In the genomic region with DNA sequence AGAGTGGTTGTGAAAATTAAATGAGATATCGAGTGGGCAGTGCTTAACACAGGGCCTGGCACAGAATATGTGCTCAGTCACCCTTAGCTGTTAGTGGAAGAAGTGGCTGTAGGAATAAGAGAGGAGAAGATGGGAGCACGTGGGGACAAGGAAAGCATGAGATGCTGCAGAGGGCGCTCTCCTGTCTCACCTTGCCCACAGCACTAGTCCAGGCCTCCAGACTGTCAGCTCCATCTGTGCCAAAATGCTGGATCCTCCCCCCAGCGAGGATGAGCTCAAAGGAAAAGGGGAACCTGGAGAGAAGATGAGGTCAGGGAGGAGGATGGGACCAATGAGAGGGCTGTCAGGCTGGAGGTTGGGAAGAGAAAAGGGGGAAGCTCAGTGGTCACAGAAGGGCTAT, we compare ENCODE assay signal across 18 cellular contexts. TPM values are rescaled to one million over a fixed set of nuclear protein-coding genes. Genes with fewer than 3 reads are reported as not detected.
DNase-seq lines count a peak whose midpoint lies in the region; ATAC-seq, FAIRE-seq and TF ChIP-seq lines count a peak whose summit lies in the region.
"Had no signal": no experiment of that assay in that cellular context is flagged by ENCODE, and none has a peak within 500 bp of the region (broad histone marks: within the 10 kb centered on the region; RNA-seq: fewer than 3 reads in every experiment).

No MANE protein-coding gene starts in this region.

- 8% methylated on average over 4 of the region's 4 CpGs for WGBS in K562 (ENCODE audit: insufficient coverage, low coverage, missing lambda C conversion rate)

- H3K36me3 ChIP-seq in Loucy (ENCODE audit: insufficient read depth, low read length) (no peaks in the 10 kb centered on the region), K562 (ENCODE audit: control insufficient read depth, insufficient read depth, low read length) (peaks cover under 1% of the 10 kb centered on the region; the same call in 1 of the 3 replicates)
- H3K36me3 ChIP-seq: BLaER1, cardiac muscle cell had no signal

- H3K79me2 ChIP-seq in Loucy (ENCODE audit: insufficient read depth, low read length) (no peaks in the 10 kb centered on the region), K562 (ENCODE audit: control insufficient read depth, insufficient read depth, low read length) (no peaks in the 10 kb centered on the region)

- H3K9ac ChIP-seq in Loucy (ENCODE audit: low read depth, low read length, poor library complexity, severe bottlenecking) (no peak overlapping the region), K562 (ENCODE audit: insufficient read depth in 1 of 2, low read depth in 2 of 2, low read length in 2 of 2) (no peak overlapping the region)
- H3K9ac ChIP-seq: SK-N-SH had no signal

- FAIRE-seq in K562 (lab: Jason Lieb, UNC) = no peak

- H2AFZ ChIP-seq in Loucy (ENCODE audit: low read length) = no peak overlapping the region
- peak overlapping the region; percentile 61 for H2AFZ ChIP-seq in K562 (ENCODE audit: low read depth, low read length)

- H4K20me1 ChIP-seq in Loucy (ENCODE audit: insufficient read depth, low read length, poor library complexity, severe bottlenecking) (no peaks in the 10 kb centered on the region), K562 (replicated peaks; ENCODE audit: control insufficient read depth, insufficient read depth, low read length) (no peaks in the 10 kb centered on the region)
- H4K20me1 ChIP-seq: BLaER1 had no signal

- H3K4me3 ChIP-seq in Loucy (ENCODE audit: low read length, poor library complexity, severe bottlenecking) (no peak overlapping the region), K562 (no peak overlapping the region)
- H3K4me3 ChIP-seq: BLaER1, cardiac muscle cell, esophagus squamous epithelium had no signal

- H3K4me1 ChIP-seq in Loucy (ENCODE audit: insufficient read depth, low read length, poor library complexity, severe bottlenecking) = no peaks in the 10 kb centered on the region
- H3K4me1 ChIP-seq in K562 (replicated peaks in 1 of 2; ENCODE audit: control insufficient read depth in 2 of 2, insufficient read depth in 2 of 2, low read length in 2 of 2) = peaks cover 6 to 15% of the 10 kb centered on the region in 2 experiments; a peak in 4 of 5 replicates

- BruUV-seq in K562 (replicated peaks; lab: Mats Ljungman, UMichigan) = no TSS peak

- peak in 1 of 2 experiments; percentile 51; a peak in 2 of 4 replicates for TF ChIP-seq RAD21 in K562 (CRISPR knock-in tag; conservative IDR thresholded peaks at IDR 0.05 in 1 of 2, IDR thresholded peaks at IDR 0.05 in 1 of 2)

- ATAC-seq in K562 (peak; percentile 79), GM18517 (IDR thresholded peaks at IDR 0.05; ENCODE audit: unreplicated experiment) (no peak)

- intact Hi-C loops in K562 (cut with micrococcal nuclease) = loop anchor here (10.0 kb wide), 2 partner anchors 295 to 475 kb away; a partner anchor contains a TSS

- H3K9me2 ChIP-seq in Loucy (replicated peaks; ENCODE audit: low read depth, low read length) = no peaks in the 10 kb centered on the region
- H3K9me2 ChIP-seq: SK-N-SH had no signal

- POLR2A ChIA-PET in K562 (lab: Yijun Ruan, JAX) = interaction anchor here (0.6 to 3.3 kb wide), 7 partner anchors 10 to 1269 kb away, joined by 3 to 11 read pairs (median 3); a partner anchor contains a TSS

- no peaks in the 10 kb centered on the region for H3K9me3 ChIP-seq in Loucy (ENCODE audit: insufficient read depth, low read depth, low read length)
- H3K9me3 ChIP-seq in K562 (replicated peaks; ENCODE audit: control insufficient read depth, insufficient read depth, low read depth, low read length) = no peaks in the 10 kb centered on the region
- H3K9me3 ChIP-seq: BLaER1, esophagus squamous epithelium, SK-N-SH had no signal

- H3K27ac ChIP-seq in K562 (ENCODE audit: extremely low read depth, low read depth, low read length) = no peak overlapping the region
- H3K27ac ChIP-seq: BLaER1, cardiac muscle cell, esophagus squamous epithelium had no signal

- peak; percentile 32 for TF ChIP-seq CTCF in GM12873 (IDR thresholded peaks at IDR 0.05; ENCODE audit: insufficient read depth, low read depth, low read length, missing control alignments)
- peak; percentile 40 for TF ChIP-seq CTCF in Loucy (conservative IDR thresholded peaks at IDR 0.05; ENCODE audit: low read length)
- peak; percentile 44 to 60 (median 52); a peak in 4 of 6 replicates for TF ChIP-seq CTCF in K562 (IDR thresholded peaks at IDR 0.05 in 2 of 3, conservative IDR thresholded peaks at IDR 0.05 in 1 of 3; ENCODE audit: insufficient read depth in 2 of 3, low read depth in 1 of 3, low read length in 3 of 3)

- no peak overlapping the region for H3K4me2 ChIP-seq in Loucy (ENCODE audit: low read depth, low read length, poor library complexity, severe bottlenecking)
- no peak overlapping the region for H3K4me2 ChIP-seq in K562 (ENCODE audit: insufficient read depth, low read length)
- H3K4me2 ChIP-seq: BLaER1, SK-N-SH had no signal

- TF ChIP-seq POLR2A in K562 (conservative IDR thresholded peaks at IDR 0.05) = 0 out of 2 replicates have a peak, but pooled peaks have one; percentile 31

- H3K27me3 ChIP-seq in Loucy (ENCODE audit: insufficient read depth, low read length, poor library complexity, severe bottlenecking) = no peaks in the 10 kb centered on the region
- no peaks in the 10 kb centered on the region for H3K27me3 ChIP-seq in K562 (ENCODE audit: control insufficient read depth in 2 of 2, insufficient read depth in 2 of 2, low read length in 2 of 2)
- H3K27me3 ChIP-seq: BLaER1, cardiac muscle cell, esophagus squamous epithelium had no signal

- no peak for TF ChIP-seq EP300 in K562 (IDR thresholded peaks at IDR 0.05; ENCODE audit: low read length)

- in situ Hi-C loops in K562 (cut with MboI) = no loop called here

- CTCF ChIA-PET in K562 (lab: Yijun Ruan, JAX; ENCODE audit: low intra/inter-chr PET ratio) = interaction anchor here (0.7 kb wide), 1 partner anchor 157 kb away, joined by 5 read pairs; no protein-coding TSS in a partner anchor

- H3K9me1 ChIP-seq in K562 (ENCODE audit: control insufficient read depth, insufficient read depth, low read length) = no peaks in the 10 kb centered on the region

- DNase-seq in K562 (ENCODE audit: extremely low read depth in 1 of 4, low spot score in 3 of 4) = peak in 3 of 4 experiments; percentile 39 to 65 (median 42)
- DNase-seq in pons (ENCODE audit: low spot score) = peak; percentile 26
- no peak for DNase-seq in NCI-H82 (lab: John Stamatoyannopoulos, UW)
- no peak for DNase-seq in SHP77 (lab: John Stamatoyannopoulos, UW)
- DNase-seq: activated CD4-positive, alpha-beta T cell treated with anti-CD3 and anti-CD28 coated beads, Interleukin-2, amount 10 ng/mL, durations not matched to agents 24 days and 14 days; activated T-cell treated with anti-CD3 and anti-CD28 coated beads, Interleukin-2, amount 50 U/mL, for 1 hour; esophagus squamous epithelium; Karpas-422; midbrain; NCI-H146; NCI-H345; SK-N-SH; stimulated activated CD4-positive, alpha-beta T cell treated with anti-CD3 and anti-CD28 coated beads, Interleukin-4, amount 100 ng/mL, for 1 hour had no signal

- no peaks in the 10 kb centered on the region for H3F3A ChIP-seq in Loucy (ENCODE audit: low read depth)

RNA-seq across cellular contexts. Expression of a gene that starts 12.5 kb away (rescaled TPM):
- total RNA-seq in K562 (2011; cell fraction: chromatin; rRNA removed; ENCODE audit: low replicate concordance) = 9.6 and 29.6 TPM in 2 replicates
- 10.7 and 13.7 TPM in 2 replicates for total RNA-seq in K562 (2011; cell fraction: nucleolus; rRNA removed)
- total RNA-seq in K562 (2011; cell fraction: nucleoplasm; rRNA removed) = 8.9 and 9.9 TPM in 2 replicates
- 6.4 and 8.6 TPM in 2 replicates for total RNA-seq in K562 (2014; rRNA removed)
- 5.1 and 5.2 TPM in 2 replicates for total RNA-seq in K562 (2014; rRNA removed; fragmentation: Illumina TruSeq; extraction: Trizol)
- 7.1 and 7.5 TPM in 2 replicates for total RNA-seq in K562 (2015; rRNA removed; fragmentation: Illumina TruSeq; extraction: Trizol)
- 23.3 and 25.7 TPM in 2 replicates for total RNA-seq in K562 (2021)
- polyA plus RNA-seq in K562 (2011; rRNA removed) = 6.1 and 7.0 TPM in 2 replicates
- 5.5 and 7.0 TPM in 2 replicates for polyA plus RNA-seq in K562 (2011; cell fraction: cytosol; rRNA removed)
- 37.6 and 59.0 TPM in 2 replicates for polyA plus RNA-seq in K562 (2011; cell fraction: nucleus; rRNA removed)
- polyA plus RNA-seq in K562 (2012) = 13.9 and 21.4 TPM in 2 replicates
- polyA plus RNA-seq in K562 (2014; fragmentation: Illumina TruSeq; extraction: Trizol) = 16.6 and 16.8 TPM in 2 replicates
- polyA plus RNA-seq in K562 (2014; fragmentation: Nextera tagmentation; extraction: Ambion mirVana) = 1 to 10 TPM in 1 of 2 experiments, under 1 TPM in 1; 0.83 to 1.4 TPM
- 14.8 and 16.7 TPM in 2 replicates for polyA plus RNA-seq in K562 (2014; rRNA removed)
- 4.6 and 5.1 TPM in 2 replicates for polyA minus RNA-seq in K562 (2011; rRNA and poly(A)+ RNA removed)
- 7.0 and 8.1 TPM in 2 replicates for polyA minus RNA-seq in K562 (2011; cell fraction: cytosol; rRNA and poly(A)+ RNA removed)
- polyA minus RNA-seq in K562 (2011; cell fraction: nucleus; rRNA and poly(A)+ RNA removed) = 9.8 and 11.7 TPM in 2 replicates

RNA-seq across cellular contexts. Expression of a gene that starts 18.3 kb away (rescaled TPM):
- total RNA-seq in K562 (2011; cell fraction: chromatin; rRNA removed; ENCODE audit: low replicate concordance) = 160 and 307 TPM in 2 replicates
- 128 and 139 TPM in 2 replicates for total RNA-seq in K562 (2011; cell fraction: nucleolus; rRNA removed)
- 143 and 150 TPM in 2 replicates for total RNA-seq in K562 (2011; cell fraction: nucleoplasm; rRNA removed)
- total RNA-seq in K562 (2014; rRNA removed) (19.2 and 20.6 TPM in 2 replicates), K562 (2014; rRNA removed; fragmentation: Illumina TruSeq; extraction: Trizol) (7.0 and 7.9 TPM in 2 replicates), K562 (2015; rRNA removed; fragmentation: Illumina TruSeq; extraction: Trizol) (12.9 and 13.7 TPM in 2 replicates), K562 (2021) (19.2 and 26.5 TPM in 2 replicates)
- polyA plus RNA-seq in K562 (2011; rRNA removed) (24.8 and 36.2 TPM in 2 replicates), K562 (2014; fragmentation: Illumina TruSeq; extraction: Trizol) (13.6 and 20.6 TPM in 2 replicates), K562 (2014; fragmentation: Nextera tagmentation; extraction: Ambion mirVana) (under 1 TPM; 0.35 to 0.84 TPM), K562 (2014; rRNA removed) (28.6 and 37.5 TPM in 2 replicates)
- 11.3 and 18.8 TPM in 2 replicates for polyA plus RNA-seq in K562 (2011; cell fraction: cytosol; rRNA removed)
- polyA plus RNA-seq in K562 (2011; cell fraction: nucleus; rRNA removed) = 300 and 346 TPM in 2 replicates
- polyA plus RNA-seq in K562 (2012) = 16.4 and 35.9 TPM in 2 replicates
- polyA minus RNA-seq in K562 (2011; rRNA and poly(A)+ RNA removed) = 7.8 and 12.4 TPM in 2 replicates
- 12.8 and 13.1 TPM in 2 replicates for polyA minus RNA-seq in K562 (2011; cell fraction: cytosol; rRNA and poly(A)+ RNA removed)
- polyA minus RNA-seq in K562 (2011; cell fraction: nucleus; rRNA and poly(A)+ RNA removed) = 43.8 and 62.2 TPM in 2 replicates

RNA-seq across cellular contexts. Expression of a gene that starts 32.7 kb away (rescaled TPM):
- total RNA-seq in K562 (2011; cell fraction: chromatin; rRNA removed; ENCODE audit: low replicate concordance) = 14.3 and 44.8 TPM in 2 replicates
- total RNA-seq in K562 (2011; cell fraction: nucleolus; rRNA removed) = 46.6 and 54.9 TPM in 2 replicates
- total RNA-seq in K562 (2011; cell fraction: nucleoplasm; rRNA removed) = 22.9 and 26.5 TPM in 2 replicates
- total RNA-seq in K562 (2014; rRNA removed) (30.7 and 35.5 TPM in 2 replicates), K562 (2014; rRNA removed; fragmentation: Illumina TruSeq; extraction: Trizol) (5.0 and 7.0 TPM in 2 replicates), K562 (2015; rRNA removed; fragmentation: Illumina TruSeq; extraction: Trizol) (14.1 and 14.3 TPM in 2 replicates), K562 (2021) (22.9 and 23.3 TPM in 2 replicates)
- polyA plus RNA-seq in K562 (2011; rRNA removed) (17.4 and 17.9 TPM in 2 replicates), K562 (2014; fragmentation: Illumina TruSeq; extraction: Trizol) (13.3 and 19.8 TPM in 2 replicates), K562 (2014; fragmentation: Nextera tagmentation; extraction: Ambion mirVana) (under 1 TPM; 0.06 to 0.76 TPM), K562 (2014; rRNA removed) (33.8 and 36.0 TPM in 2 replicates)
- polyA plus RNA-seq in K562 (2011; cell fraction: cytosol; rRNA removed) = 15.7 and 32.1 TPM in 2 replicates
- polyA plus RNA-seq in K562 (2011; cell fraction: nucleus; rRNA removed) = 65.3 and 140 TPM in 2 replicates
- polyA plus RNA-seq in K562 (2012) = 4.8 and 10.5 TPM in 2 replicates
- 6.0 and 11.9 TPM in 2 replicates for polyA minus RNA-seq in K562 (2011; rRNA and poly(A)+ RNA removed)
- polyA minus RNA-seq in K562 (2011; cell fraction: cytosol; rRNA and poly(A)+ RNA removed) = 7.4 and 8.4 TPM in 2 replicates
- polyA minus RNA-seq in K562 (2011; cell fraction: nucleus; rRNA and poly(A)+ RNA removed) = 18.0 and 23.8 TPM in 2 replicates

RNA-seq across cellular contexts. Expression of a gene that starts 32.9 kb away (rescaled TPM):
- total RNA-seq in K562 (2011; cell fraction: chromatin; rRNA removed; ENCODE audit: low replicate concordance) = 380 and 433 TPM in 2 replicates
- total RNA-seq in K562 (2011; cell fraction: nucleolus; rRNA removed) = 249 and 274 TPM in 2 replicates
- total RNA-seq in K562 (2011; cell fraction: nucleoplasm; rRNA removed) = 332 and 388 TPM in 2 replicates
- total RNA-seq in K562 (2014; rRNA removed) (111 and 160 TPM in 2 replicates), K562 (2014; rRNA removed; fragmentation: Illumina TruSeq; extraction: Trizol) (118 and 129 TPM in 2 replicates), K562 (2015; rRNA removed; fragmentation: Illumina TruSeq; extraction: Trizol) (116 and 130 TPM in 2 replicates), K562 (2021) (114 and 119 TPM in 2 replicates)
- polyA plus RNA-seq in K562 (2011; rRNA removed) (190 and 191 TPM in 2 replicates), K562 (2014; fragmentation: Illumina TruSeq; extraction: Trizol) (144 and 153 TPM in 2 replicates), K562 (2014; fragmentation: Nextera tagmentation; extraction: Ambion mirVana) (100 to 1,000 TPM in 1 of 2 experiments, 10 to 100 TPM in 1; 89.7 to 107 TPM), K562 (2014; rRNA removed) (120 and 137 TPM in 2 replicates)
- 207 and 230 TPM in 2 replicates for polyA plus RNA-seq in K562 (2011; cell fraction: cytosol; rRNA removed)
- 365 and 426 TPM in 2 replicates for polyA plus RNA-seq in K562 (2011; cell fraction: nucleus; rRNA removed)
- polyA plus RNA-seq in K562 (2012) = 77.6 and 93.4 TPM in 2 replicates
- polyA minus RNA-seq in K562 (2011; rRNA and poly(A)+ RNA removed) = 136 and 147 TPM in 2 replicates
- polyA minus RNA-seq in K562 (2011; cell fraction: cytosol; rRNA and poly(A)+ RNA removed) = 73.0 and 87.2 TPM in 2 replicates
- 80.6 and 114 TPM in 2 replicates for polyA minus RNA-seq in K562 (2011; cell fraction: nucleus; rRNA and poly(A)+ RNA removed)

RNA-seq across cellular contexts. Expression of a gene that starts 50.7 kb away (rescaled TPM):
- total RNA-seq in K562 (2011; cell fraction: chromatin; rRNA removed; ENCODE audit: low replicate concordance) = 295 and 514 TPM in 2 replicates
- 151 and 162 TPM in 2 replicates for total RNA-seq in K562 (2011; cell fraction: nucleolus; rRNA removed)
- total RNA-seq in K562 (2011; cell fraction: nucleoplasm; rRNA removed) = 271 and 317 TPM in 2 replicates
- total RNA-seq in K562 (2014; rRNA removed) (90.1 and 91.4 TPM in 2 replicates), K562 (2014; rRNA removed; fragmentation: Illumina TruSeq; extraction: Trizol) (73.7 and 84.9 TPM in 2 replicates), K562 (2015; rRNA removed; fragmentation: Illumina TruSeq; extraction: Trizol) (60.8 and 68.0 TPM in 2 replicates), K562 (2021) (268 and 328 TPM in 2 replicates)
- polyA plus RNA-seq in K562 (2011; rRNA removed) (146 and 159 TPM in 2 replicates), K562 (2014; fragmentation: Illumina TruSeq; extraction: Trizol) (261 and 291 TPM in 2 replicates), K562 (2014; fragmentation: Nextera tagmentation; extraction: Ambion mirVana) (10 to 100 TPM; 75.8 to 97.8 TPM), K562 (2014; rRNA removed) (131 and 168 TPM in 2 replicates)
- polyA plus RNA-seq in K562 (2011; cell fraction: cytosol; rRNA removed) = 137 TPM in 2 replicates
- polyA plus RNA-seq in K562 (2011; cell fraction: nucleus; rRNA removed) = 325 and 501 TPM in 2 replicates
- 172 and 199 TPM in 2 replicates for polyA plus RNA-seq in K562 (2012)
- 279 and 286 TPM in 2 replicates for polyA minus RNA-seq in K562 (2011; rRNA and poly(A)+ RNA removed)
- 184 and 249 TPM in 2 replicates for polyA minus RNA-seq in K562 (2011; cell fraction: cytosol; rRNA and poly(A)+ RNA removed)
- polyA minus RNA-seq in K562 (2011; cell fraction: nucleus; rRNA and poly(A)+ RNA removed) = 108 and 288 TPM in 2 replicates

Comparison
In these comparisons a context has a peak if more than half of its experiments do, and no peak if none do; other contexts are left out.
1. DNase-seq: peak in K562 (3 of 4) and pons (single experiment); none in NCI-H82 (single experiment) and SHP77 (0 of 2).
2. Peak in every context shown above with its lines, with median percentiles within 50 percentile points of each other: CTCF ChIP-seq.